In genomic region chr14:105999361-106000028, GRCh38 we compare ENCODE assay signal across 7 cellular contexts.
DNase-seq lines count a peak whose midpoint lies in the region; ATAC-seq and TF ChIP-seq lines count a peak whose summit lies in the region.

No MANE protein-coding gene starts in this region.

- ATAC-seq in HG02588 (IDR thresholded peaks at IDR 0.05; ENCODE audit: unreplicated experiment) (peak; percentile 84), left cardiac atrium (peak; percentile 41 to 57)

- peak; percentile 97 for TF ChIP-seq CTCF in GM13977 (IDR thresholded peaks at IDR 0.05; ENCODE audit: extremely low read depth, insufficient read depth, missing control alignments)

- in situ Hi-C loops in GM13977 (cut with MboI; ENCODE audit: low pct_unique_long_range_greater_than_20kb, low sequenced_read_pairs, unreplicated experiment), result loop anchor here (10.0 kb wide), 1 partner anchor 325 kb away; no protein-coding TSS in a partner anchor

- intact Hi-C loops in left cardiac atrium (cut with DNase I), result no loop called here

- DNase-seq in GM13977 (ENCODE audit: low spot score) (peak; percentile 56), NOMO-1 treated with DMSO at 0.1 percent for 48 hours (lab: John Stamatoyannopoulos, UW; ENCODE audit: unreplicated experiment) (peak; percentile 64), left cardiac atrium (peak; percentile 55), middle frontal gyrus (ENCODE audit: extremely low spot score, low spot score) (no peak)
- peak; percentile 52 to 76 for DNase-seq in activated T-helper 1 cell treated with anti-CD3 and anti-CD28 coated beads, Interleukin-2, amount 50 U/mL, for 16 hours (ENCODE audit: low read depth in 1 of 2, low spot score in 1 of 2)
- DNase-seq in stimulated activated CD8-positive, alpha-beta memory T cell treated with anti-CD3 and anti-CD28 coated beads, Interleukin-12 subunit alpha, Interleukin-12 subunit beta, amount 100 ng/mL, for 4 hours (ENCODE audit: low read depth), result peak; percentile 47
